23 cellular contexts compared by ENCODE assay signal in the genomic region with DNA sequence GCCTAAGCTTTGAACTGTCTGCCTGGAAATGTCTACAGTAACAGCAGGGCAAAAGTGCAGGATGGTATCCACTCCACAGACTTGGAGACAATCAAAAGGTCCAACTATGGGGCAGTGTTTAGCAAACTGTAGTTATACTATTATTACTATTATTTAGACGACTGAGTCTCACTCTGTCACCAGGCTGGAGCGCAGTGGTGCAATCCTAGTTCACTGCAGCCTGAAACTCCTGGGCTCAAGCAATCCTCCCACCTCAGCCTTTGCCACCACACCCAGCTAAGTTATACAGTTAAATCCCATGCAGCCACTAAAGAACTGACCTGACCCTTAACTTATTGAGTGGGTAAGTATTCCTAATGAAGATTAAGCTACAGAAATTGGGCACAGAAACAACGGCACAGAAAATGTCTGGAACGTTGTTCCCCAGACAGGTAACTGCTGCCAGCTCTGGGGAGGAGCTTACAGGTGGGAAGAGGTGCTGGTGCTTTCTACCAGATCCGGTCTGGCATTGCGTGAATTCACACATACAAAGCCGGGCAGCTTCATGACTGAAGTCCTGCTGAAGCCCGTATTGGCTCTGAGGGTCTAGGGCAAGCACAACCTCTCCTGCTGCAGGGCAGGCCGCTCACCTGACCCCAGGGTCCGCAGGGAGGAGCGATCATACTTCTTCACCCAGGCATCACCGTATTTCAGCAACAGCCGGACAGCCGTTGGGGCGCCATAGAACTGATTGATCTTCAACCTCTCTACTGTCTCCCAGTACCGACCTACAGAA. TPM values are rescaled to one million over a fixed set of nuclear protein-coding genes. Genes with fewer than 3 reads are reported as not detected.
DNase-seq lines count a peak whose midpoint lies in the region; ATAC-seq, FAIRE-seq and TF ChIP-seq lines count a peak whose summit lies in the region.
"Had no signal": no experiment of that assay in that cellular context is flagged by ENCODE, and none has a peak within 500 bp of the region (broad histone marks: within the 10 kb centered on the region; RNA-seq: fewer than 3 reads in every experiment).

No MANE protein-coding gene starts in this region.

- H3K4me1 ChIP-seq in esophagus (ENCODE audit: control insufficient read depth in 2 of 2, insufficient read depth in 2 of 2, low read length in 1 of 2) (peaks cover 11 to 30% of the 10 kb centered on the region in 2 donors), pancreas (peaks cover 54 to 71% (median 62%) of the 10 kb centered on the region in 3 donors), upper lobe of right lung (peaks cover 14% of the 10 kb centered on the region)

- H3K36me3 ChIP-seq in esophagus (ENCODE audit: control insufficient read depth in 2 of 2, insufficient read depth in 2 of 2, low read length in 1 of 2): peaks cover 3 to 11% of the 10 kb centered on the region in 2 donors
- H3K36me3 ChIP-seq in pancreas: peaks cover 0 to 7% (median 4%) of the 10 kb centered on the region in 3 donors
- peaks cover 36% of the 10 kb centered on the region for H3K36me3 ChIP-seq in upper lobe of right lung

- ATAC-seq in Right ventricle myocardium superior (ENCODE audit: poor library complexity) (no peak), pancreas (peak in 3 of 4 donors; percentile 6 to 32 (median 22)), upper lobe of right lung (peak; percentile 20)

- H3K9me3 ChIP-seq in esophagus (ENCODE audit: control insufficient read depth in 2 of 2, insufficient read depth in 1 of 2, low read depth in 1 of 2, low read length in 1 of 2) (no peaks in the 10 kb centered on the region), pancreas (no peaks in the 10 kb centered on the region), upper lobe of right lung (no peaks in the 10 kb centered on the region)

- no peak for TF ChIP-seq CTCF in pancreas (IDR thresholded peaks at IDR 0.05)
- no peak for TF ChIP-seq CTCF in upper lobe of right lung (IDR thresholded peaks at IDR 0.05)

- H3K27ac ChIP-seq in esophagus (ENCODE audit: low read depth in 2 of 2, low read length in 1 of 2): peak overlapping the region; percentile 11 to 34
- H3K27ac ChIP-seq in pancreas: peak overlapping the region; percentile 31 to 87 (median 68)
- H3K27ac ChIP-seq in upper lobe of right lung: no peak overlapping the region
- H3K27ac ChIP-seq: hepatocyte had no signal

- H3K27me3 ChIP-seq in esophagus (ENCODE audit: control insufficient read depth in 1 of 2, insufficient read depth in 2 of 2, low read length in 2 of 2) (no peaks in the 10 kb centered on the region), pancreas (no peaks in the 10 kb centered on the region), upper lobe of right lung (no peaks in the 10 kb centered on the region)
- H3K27me3 ChIP-seq: hepatocyte had no signal

- intact Hi-C loops in cardiac septum (cut with DNase I): loop anchor here (2.0 kb wide), 1 partner anchor 15 kb away; no protein-coding TSS in a partner anchor
- intact Hi-C loops in Right ventricle myocardium superior (cut with DNase I): no loop called here
- intact Hi-C loops in pancreas (cut with DNase I): no loop called here
- intact Hi-C loops in upper lobe of right lung (cut with DNase I): no loop called here

- H3K4me3 ChIP-seq in esophagus (ENCODE audit: low read depth in 1 of 2, low read length in 2 of 2): no peak overlapping the region
- H3K4me3 ChIP-seq in pancreas: no peak overlapping the region
- H3K4me3 ChIP-seq in upper lobe of right lung: no peak overlapping the region
- H3K4me3 ChIP-seq: hepatocyte had no signal

- peak; percentile 44 for DNase-seq in cardiac septum (ENCODE audit: low spot score)
- DNase-seq in Right ventricle myocardium superior: no peak
- peak in 5 of 6 donors; percentile 36 to 69 (median 54) for DNase-seq in pancreas
- DNase-seq in upper lobe of right lung: peak; percentile 63
- DNase-seq in effector CD8-positive, alpha-beta T cell (lab: John Stamatoyannopoulos, UW): no peak
- no peak for DNase-seq in frontal cortex (ENCODE audit: low spot score in 2 of 2)
- no peak for DNase-seq in activated naive CD4-positive, alpha-beta T cell treated with anti-CD3 and anti-CD28 coated beads, Interleukin-2, amount 50 U/mL, for 16 hours
- DNase-seq: 8988T; activated CD4-positive, alpha-beta T cell treated with anti-CD3 and anti-CD28 coated beads for 48 hours; activated CD8-positive, alpha-beta memory T cell treated with anti-CD3 and anti-CD28 coated beads for 24 hours; activated naive CD4-positive, alpha-beta T cell; CD8-positive, alpha-beta memory T cell; naive B cell; NCI-H1048; NCI-H187; NCI-H2171; NCI-H510A; SHP77; small intestine; stimulated activated CD4-positive, alpha-beta T cell treated with anti-CD3 and anti-CD28 coated beads, Interleukin-2, amount 100 ng/mL, for 24 hours had no signal

- FAIRE-seq in pancreas (lab: Jason Lieb, UNC) (no peak), frontal cortex (lab: Jason Lieb, UNC) (no peak)
- FAIRE-seq: H54, small intestine had no signal

- 73% methylated on average over 16 of the region's 16 CpGs for WGBS in esophagus, 2 donors
- 45 to 48% methylated on average over 16 of the region's 16 CpGs for WGBS in pancreas, 2 donors

RNA-seq across cellular contexts. Expression of a gene that starts 27.0 kb away (rescaled TPM):
- total RNA-seq in cardiac septum: 28.2 TPM
- total RNA-seq in Right ventricle myocardium superior: 23.2 TPM
- polyA plus RNA-seq in esophagus: 10 to 100 TPM in 1 of 2 donors, 1 to 10 TPM in 1; 9.6 to 20.5 TPM
- 10 to 100 TPM; 20.8 to 39.2 (median 28.4) TPM for total RNA-seq in pancreas
- 10 to 100 TPM; 22.9 to 47.8 TPM for polyA plus RNA-seq in pancreas
- total RNA-seq in upper lobe of right lung: 73.5 TPM
- 73.4 TPM for total RNA-seq in frontal cortex

RNA-seq across cellular contexts. Expression of a gene that starts 38.4 kb away (rescaled TPM):
- total RNA-seq in cardiac septum (47.6 TPM), Right ventricle myocardium superior (143 TPM), pancreas (10 to 100 TPM; 30.4 to 47.2 (median 36.0) TPM), upper lobe of right lung (37.2 TPM), frontal cortex (3.7 TPM)
- polyA plus RNA-seq in esophagus (1 to 10 TPM; 8.0 to 8.8 TPM), pancreas (10 to 100 TPM; 34.6 to 43.7 TPM)

Comparison
In these comparisons a context has a peak if more than half of its experiments do, and no peak if none do; other contexts are left out.
1. DNase-seq: peak in cardiac septum (single experiment), pancreas (5 of 6) and upper lobe of right lung (single experiment); none in Right ventricle myocardium superior (single experiment), effector CD8-positive, alpha-beta T cell (single experiment), frontal cortex (0 of 2) and activated naive CD4-positive, alpha-beta T cell treated with anti-CD3 and anti-CD28 coated beads, Interleukin-2, amount 50 U/mL, for 16 hours (single experiment).